ENCODE assay signal across 2 cellular contexts in the genomic region with DNA sequence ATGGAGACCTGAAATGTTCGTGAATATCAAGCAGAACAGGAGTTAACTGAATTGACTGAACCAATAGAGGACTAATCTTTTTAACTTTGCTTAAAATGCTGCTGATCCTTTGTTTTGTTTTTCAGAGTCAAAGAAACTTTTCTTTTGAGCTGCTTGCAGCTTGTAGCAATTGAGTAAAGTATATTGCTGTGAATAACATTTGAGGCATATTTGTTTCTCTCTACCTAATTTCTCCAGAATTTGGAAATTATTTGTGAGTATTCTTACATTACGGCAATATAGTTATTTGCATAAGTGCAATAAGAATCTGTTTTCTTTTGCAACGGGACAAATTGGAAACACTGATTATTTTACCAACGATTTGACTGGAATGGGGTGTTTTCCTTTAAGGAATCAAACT.
A peak's percentile ranks its signal among the peaks of the same experiment; 100 is the strongest.
TF ChIP-seq lines count a peak whose summit lies in the region.

No MANE protein-coding gene starts in this region.

TF ChIP-seq in HEK293, 187 proteins besides CTCF, POLR2A, EP300 and RAD21:
- TF ChIP-seq ZNF626 (tag by site-specific recombination; IDR thresholded peaks at IDR 0.05): peak; percentile 81; the same call in 1 of the 2 replicates
- peak; percentile 95 for TF ChIP-seq SETDB1 (IDR thresholded peaks at IDR 0.05; ENCODE audit: insufficient read length, low read length)
- TF ChIP-seq, protein P1, sequence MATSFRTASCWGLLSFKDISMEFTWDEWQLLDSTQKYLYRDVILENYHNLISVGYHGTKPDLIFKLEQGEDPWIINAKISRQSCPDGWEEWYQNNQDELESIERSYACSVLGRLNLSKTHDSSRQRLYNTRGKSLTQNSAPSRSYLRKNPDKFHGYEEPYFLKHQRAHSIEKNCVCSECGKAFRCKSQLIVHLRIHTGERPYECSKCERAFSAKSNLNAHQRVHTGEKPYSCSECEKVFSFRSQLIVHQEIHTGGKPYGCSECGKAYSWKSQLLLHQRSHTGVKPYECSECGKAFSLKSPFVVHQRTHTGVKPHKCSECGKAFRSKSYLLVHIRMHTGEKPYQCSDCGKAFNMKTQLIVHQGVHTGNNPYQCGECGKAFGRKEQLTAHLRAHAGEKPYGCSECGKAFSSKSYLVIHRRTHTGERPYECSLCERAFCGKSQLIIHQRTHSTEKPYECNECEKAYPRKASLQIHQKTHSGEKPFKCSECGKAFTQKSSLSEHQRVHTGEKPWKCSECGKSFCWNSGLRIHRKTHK (tag by site-specific recombination; IDR thresholded peaks at IDR 0.05): 0 out of 2 replicates have a peak, but pooled peaks have one; percentile 27

TF ChIP-seq in K562, 482 proteins besides CTCF, POLR2A, EP300 and RAD21:
- TF ChIP-seq CBX3 (IDR thresholded peaks at IDR 0.05; ENCODE audit: borderline replicate concordance in 1 of 2, low read length in 2 of 2) (0 out of 3 replicates have a peak, but pooled peaks of 1 of the 2 experiments have one; percentile 53), TRIM28 (IDR thresholded peaks at IDR 0.05) (0 out of 2 replicates have a peak, but pooled peaks have one; percentile 53)
